21 cellular contexts compared by ENCODE assay signal in genomic region chr12:64145226-64145625, GRCh38.
"Had no signal": no experiment of that assay in that cellular context is flagged by ENCODE, and none has a peak within 500 bp of the region (broad histone marks: within the 10 kb centered on the region; RNA-seq: fewer than 3 reads in every experiment).

No MANE protein-coding gene starts in this region.

- H3K36me3 Mint-ChIP-seq: stimulated activated effector memory CD8-positive, alpha-beta T cell treated with anti-CD3 and anti-CD28 coated beads, Interleukin-12 subunit alpha, Interleukin-12 subunit beta, amount 100 ng/mL, for 72 hours had no signal

- H3K27ac ChIP-seq: dorsolateral prefrontal cortex, epithelial cell of prostate, esophagus muscularis mucosa, gastroesophageal sphincter, ovary, suprapubic skin, thyroid gland, upper lobe of left lung, uterus had no signal

- H3K4me1 ChIP-seq: esophagus muscularis mucosa, gastroesophageal sphincter, suprapubic skin, upper lobe of left lung, uterus had no signal

- H3K27me3 ChIP-seq: dorsolateral prefrontal cortex, esophagus muscularis mucosa, gastroesophageal sphincter, ovary, suprapubic skin, thyroid gland, upper lobe of left lung, uterus had no signal

- H3K4me3 ChIP-seq: dorsolateral prefrontal cortex, esophagus muscularis mucosa, gastroesophageal sphincter, mucosa of descending colon, ovary, suprapubic skin, thyroid gland, upper lobe of left lung, uterus had no signal

- H3K9me3 Mint-ChIP-seq: central memory CD8-positive, alpha-beta T cell; stimulated activated effector memory CD8-positive, alpha-beta T cell treated with anti-CD3 and anti-CD28 coated beads, Interleukin-12 subunit alpha, Interleukin-12 subunit beta, amount 100 ng/mL, for 72 hours had no signal

- H3K4me3 Mint-ChIP-seq: central memory CD8-positive, alpha-beta T cell; stimulated activated effector memory CD8-positive, alpha-beta T cell treated with anti-CD3 and anti-CD28 coated beads, Interleukin-12 subunit alpha, Interleukin-12 subunit beta, amount 100 ng/mL, for 72 hours had no signal

- H3K36me3 ChIP-seq: ovary, uterus had no signal

- H3K27me3 Mint-ChIP-seq: central memory CD8-positive, alpha-beta T cell had no signal

- H3K27ac Mint-ChIP-seq: stimulated activated effector memory CD8-positive, alpha-beta T cell treated with anti-CD3 and anti-CD28 coated beads, Interleukin-12 subunit alpha, Interleukin-12 subunit beta, amount 100 ng/mL, for 72 hours had no signal

- DNase-seq: cortex of kidney; dorsolateral prefrontal cortex; effector memory CD4-positive, alpha-beta T cell; glutamatergic neuron; mammary epithelial cell; mucosa of descending colon; nucleus accumbens; ovary; right cardiac atrium; stimulated activated CD4-positive, alpha-beta T cell treated with anti-CD3 and anti-CD28 coated beads, Interleukin-4, amount 100 ng/mL, for 1 hour; stimulated activated CD8-positive, alpha-beta memory T cell treated with anti-CD3 and anti-CD28 coated beads, Interleukin-4, amount 100 ng/mL, for 48 hours; stimulated activated naive CD8-positive, alpha-beta T cell treated with anti-CD3 and anti-CD28 coated beads, Interleukin-15, Interleukin-2, amounts not matched to agents 100 U/mL and 50 U/mL, for 24 hours; thyroid gland; upper lobe of left lung; uterus had no signal

- H3K9me3 ChIP-seq: esophagus muscularis mucosa, gastroesophageal sphincter, mucosa of descending colon, ovary, suprapubic skin, thyroid gland, upper lobe of left lung, uterus had no signal
